In genomic region chr16:49608801-49609200, GRCh38 we compare ENCODE assay signal across 9 cellular contexts.
A peak's percentile ranks its signal among the peaks of the same experiment; 100 is the strongest.
DNase-seq lines count a peak whose midpoint lies in the region; TF ChIP-seq lines count a peak whose summit lies in the region.
"Had no signal": no experiment of that assay in that cellular context is flagged by ENCODE, and none has a peak within 500 bp of the region (broad histone marks: within the 10 kb centered on the region; RNA-seq: fewer than 3 reads in every experiment).

No MANE protein-coding gene starts in this region.

- H3K4me1 ChIP-seq in parathyroid adenoma = no peaks in the 10 kb centered on the region

- H3K9me3 ChIP-seq in parathyroid adenoma (ENCODE audit: control insufficient read depth, low read length) = no peaks in the 10 kb centered on the region

- no peak overlapping the region for H3K9ac ChIP-seq in parathyroid adenoma

- DNase-seq in EL (peak; percentile 34), NCI-H69 (lab: John Stamatoyannopoulos, UW) (peak; percentile 24), fibroblast of pulmonary artery (ENCODE audit: low read depth) (peak; percentile 68), 8988T (no peak), cerebellum (ENCODE audit: low spot score) (no peak)
- DNase-seq in stimulated activated CD8-positive, alpha-beta memory T cell treated with anti-CD3 and anti-CD28 coated beads, Interleukin-4, amount 100 ng/mL, for 48 hours = no peak
- no peak for DNase-seq in stimulated activated CD4-positive, alpha-beta T cell treated with anti-CD3 and anti-CD28 coated beads, Interleukin-4, amount 100 ng/mL, for 24 hours
- DNase-seq: activated CD4-positive, alpha-beta T cell treated with anti-CD3 and anti-CD28 coated beads for 4 hours had no signal

- H3K79me2 ChIP-seq in parathyroid adenoma = no peaks in the 10 kb centered on the region

- H3K36me3 ChIP-seq in parathyroid adenoma (ENCODE audit: control insufficient read depth, insufficient read depth, low read length) = no peaks in the 10 kb centered on the region

- TF ChIP-seq CTCF in fibroblast of pulmonary artery (IDR thresholded peaks at IDR 0.05; ENCODE audit: low read length, missing control alignments) (peak; percentile 72), parathyroid adenoma (IDR thresholded peaks at IDR 0.05) (peak; percentile 12)

- no peak overlapping the region for H3K4me2 ChIP-seq in parathyroid adenoma (ENCODE audit: low read length)

- H2AFZ ChIP-seq in parathyroid adenoma = no peak overlapping the region

- H3K27ac ChIP-seq in parathyroid adenoma = no peak overlapping the region

- H3K4me3 ChIP-seq in fibroblast of pulmonary artery (replicated peaks; ENCODE audit: low read depth, low read length) (no peak overlapping the region), parathyroid adenoma (ENCODE audit: low read depth, low read length) (no peak overlapping the region)

- no peaks in the 10 kb centered on the region for H3K27me3 ChIP-seq in parathyroid adenoma (ENCODE audit: control insufficient read depth, insufficient read depth, low read length)

Comparison
In these comparisons a context has a peak if more than half of its experiments do, and no peak if none do; other contexts are left out.
1. DNase-seq: peak in EL (single experiment), NCI-H69 (single experiment) and fibroblast of pulmonary artery (single experiment); none in 8988T (single experiment), cerebellum (single experiment), stimulated activated CD8-positive, alpha-beta memory T cell treated with anti-CD3 and anti-CD28 coated beads, Interleukin-4, amount 100 ng/mL, for 48 hours (single experiment) and stimulated activated CD4-positive, alpha-beta T cell treated with anti-CD3 and anti-CD28 coated beads, Interleukin-4, amount 100 ng/mL, for 24 hours (single experiment).